ENCODE assay signal across 8 cellular contexts in genomic region chr14:75003250-75004027, GRCh38. TPM values are rescaled to one million over a fixed set of nuclear protein-coding genes. Genes with fewer than 3 reads are reported as not detected.
DNase-seq lines count a peak whose midpoint lies in the region; ATAC-seq and TF ChIP-seq lines count a peak whose summit lies in the region.

No MANE protein-coding gene starts in this region.

- peak overlapping the region; percentile 99 for H3K4me3 Mint-ChIP-seq in mesothelial cell of epicardium

- H4K20me1 ChIP-seq in IMR-90 (ENCODE audit: insufficient read depth, low read length): no peaks in the 10 kb centered on the region

- peaks cover 22% of the 10 kb centered on the region for H3K4me1 Mint-ChIP-seq in mesothelial cell of epicardium

- peak overlapping the region; percentile 60; the same call in 1 of the 2 replicates for H3K56ac ChIP-seq in IMR-90 (ENCODE audit: extremely low read depth, insufficient read depth, low read length)

- H2BK5ac ChIP-seq in IMR-90 (ENCODE audit: low read depth, low read length, poor library complexity, severe bottlenecking): peak overlapping the region; percentile 35

- H3K4me1 ChIP-seq in IMR-90 (ENCODE audit: control insufficient read depth, insufficient read depth, low read length): peaks cover 4% of the 10 kb centered on the region
- no peaks in the 10 kb centered on the region for H3K4me1 ChIP-seq in breast epithelium

- H3K9me1 ChIP-seq in IMR-90 (ENCODE audit: insufficient read depth, low read length): peaks cover 11% of the 10 kb centered on the region; the same call in 1 of the 2 replicates

- peak overlapping the region; percentile 81 for H3K9ac ChIP-seq in IMR-90 (ENCODE audit: low read depth, low read length)

- H3K27me3 ChIP-seq in IMR-90 (ENCODE audit: control insufficient read depth, insufficient read depth, low read length) (peaks cover under 1% of the 10 kb centered on the region; the same call in 1 of the 2 replicates), breast epithelium (no peaks in the 10 kb centered on the region)

- 6% methylated on average over 5 of the region's 18 CpGs; no CpG with 5 or more reads in 1 of the 2 experiments for WGBS in IMR-90 (ENCODE audit: extremely low coverage in 2 of 2, insufficient read length in 1 of 2), 2 experiments

- intact Hi-C loops in IMR-90 (cut with micrococcal nuclease): loop anchor here (2.0 kb wide), 1 partner anchor 57 kb away; no protein-coding TSS in a partner anchor
- intact Hi-C loops in breast epithelium (cut with DNase I; ENCODE audit: low total_unique reads): no loop called here

- H4K91ac ChIP-seq in IMR-90 (ENCODE audit: insufficient read depth, low read depth, low read length): peak overlapping the region; percentile 56; the same call in 1 of the 2 replicates

- H3K27ac ChIP-seq in C4-2B: peak overlapping the region; percentile 81
- H3K27ac ChIP-seq in IMR-90 (ENCODE audit: insufficient read depth, low read length): peak overlapping the region; percentile 62
- H3K27ac ChIP-seq in breast epithelium: peak overlapping the region; percentile 89 to 97

- peaks cover 22 to 43% of the 10 kb centered on the region in 2 experiments for H3K79me1 ChIP-seq in IMR-90 (ENCODE audit: low read depth in 1 of 2, low read length in 2 of 2)

- POLR2A ChIA-PET in IMR-90 (lab: Charles Lee; ENCODE audit: unreplicated experiment): no interaction called here

- TF ChIP-seq POLR2A in IMR-90 (IDR thresholded peaks at IDR 0.05; ENCODE audit: low read depth, low read length) (no peak), breast epithelium (IDR thresholded peaks at IDR 0.05) (no peak)

- H2BK15ac ChIP-seq in IMR-90 (ENCODE audit: low read depth, low read length): no peak overlapping the region

- H3K36me3 ChIP-seq in IMR-90 (ENCODE audit: control insufficient read depth, insufficient read depth, low read length): peaks cover 15% of the 10 kb centered on the region
- no peaks in the 10 kb centered on the region for H3K36me3 ChIP-seq in breast epithelium

- DNase-seq in IMR-90 (no peak), breast epithelium (ENCODE audit: low spot score in 2 of 2) (no peak), mesothelial cell of epicardium (ENCODE audit: low spot score in 2 of 2, unreplicated experiment in 2 of 2) (peak in 1 of 2 experiments; percentile 39), NCI-H2196 treated with DMSO at 0.1 percent for 48 hours (lab: John Stamatoyannopoulos, UW; ENCODE audit: unreplicated experiment) (no peak)
- no peak for DNase-seq in stimulated activated naive CD4-positive, alpha-beta T cell treated with Interleukin-2 at 50 U/mL for 16 hours (lab: John Stamatoyannopoulos, UW)

- no peaks in the 10 kb centered on the region for H3K27me3 Mint-ChIP-seq in mesothelial cell of epicardium (ENCODE audit: low read depth)

- H3K4ac ChIP-seq in IMR-90 (ENCODE audit: low read depth, low read length): peak overlapping the region; percentile 67

- TF ChIP-seq CTCF in C4-2B (conservative IDR thresholded peaks at IDR 0.05) (no peak), IMR-90 (conservative IDR thresholded peaks at IDR 0.05; ENCODE audit: low read depth, low read length) (no peak), breast epithelium (IDR thresholded peaks at IDR 0.05) (no peak), mesothelial cell of epicardium (IDR thresholded peaks at IDR 0.05; ENCODE audit: unreplicated experiment) (no peak)

- no peak overlapping the region for H3K18ac ChIP-seq in IMR-90 (ENCODE audit: low read depth, low read length)

- H3K9me3 ChIP-seq in IMR-90 (ENCODE audit: control insufficient read depth, insufficient read depth, low read length): no peaks in the 10 kb centered on the region
- H3K9me3 ChIP-seq in breast epithelium: no peaks in the 10 kb centered on the region

- peak overlapping the region; percentile 53; the same call in 1 of the 2 replicates for H3K14ac ChIP-seq in IMR-90 (replicated peaks; ENCODE audit: low read depth, low read length)

- dilution Hi-C loops in IMR-90 (cut with HindIII; ENCODE audit: low sequenced_read_pairs, unreplicated experiment): no loop called here

- peak overlapping the region; percentile 78 for H4K5ac ChIP-seq in IMR-90 (ENCODE audit: low read depth, low read length)

- 0 out of 2 replicates have a peak overlapping the region, but pooled peaks have one; percentile 9 for H2BK120ac ChIP-seq in IMR-90 (ENCODE audit: low read depth, low read length)

- CTCF ChIA-PET in IMR-90 (lab: Yijun Ruan, JAX): interaction anchor here (0.7 to 1.0 kb wide), 2 partner anchors 8 to 343 kb away, joined by 3 read pairs; no protein-coding TSS in a partner anchor

- H3K36me3 Mint-ChIP-seq in mesothelial cell of epicardium: peaks cover 29% of the 10 kb centered on the region

- TF ChIP-seq RAD21 in IMR-90 (IDR thresholded peaks at IDR 0.05; ENCODE audit: low read length): no peak

- peak overlapping the region; percentile 98 for H3K27ac Mint-ChIP-seq in mesothelial cell of epicardium

- H2AK9ac ChIP-seq in IMR-90 (replicated peaks; ENCODE audit: low read depth, low read length, poor library complexity): peak overlapping the region; percentile 92

- peak overlapping the region; percentile 99 for H2AFZ ChIP-seq in IMR-90 (replicated peaks; ENCODE audit: low read length, poor library complexity)

- H4K8ac ChIP-seq in IMR-90 (ENCODE audit: low read depth in 2 of 2, low read length in 2 of 2): peak overlapping the region; percentile 94 to 99

- peak overlapping the region; percentile 83 for H3K4me3 ChIP-seq in IMR-90 (ENCODE audit: insufficient read depth, low read depth, low read length)
- peak overlapping the region; percentile 83 to 93 (median 87) for H3K4me3 ChIP-seq in breast epithelium

- peak overlapping the region; percentile 91 for H3K4me2 ChIP-seq in IMR-90 (ENCODE audit: low read depth, low read length)

- TSS peak; percentile 87 for BruUV-seq in IMR-90 (replicated peaks; lab: Mats Ljungman, UMichigan)

- in situ Hi-C loops in IMR-90 (cut with MboI; ENCODE audit: low sequenced_read_pairs): no loop called here

- peak overlapping the region; percentile 54; the same call in 1 of the 2 replicates for H3K23ac ChIP-seq in IMR-90 (ENCODE audit: low read depth, low read length)

- peak overlapping the region; percentile 87 for H2AK5ac ChIP-seq in IMR-90 (ENCODE audit: low read depth, low read length)

- ATAC-seq in IMR-90 (ENCODE audit: low read depth) (peak; percentile 13; the same call in 1 of the 2 replicates), GM21786 (IDR thresholded peaks at IDR 0.05; ENCODE audit: unreplicated experiment) (no peak), GM21360 (IDR thresholded peaks at IDR 0.05; ENCODE audit: unreplicated experiment) (no peak)

- H2BK20ac ChIP-seq in IMR-90 (ENCODE audit: low read depth, low read length): no peak overlapping the region

- peaks cover 5% of the 10 kb centered on the region for H3K9me3 Mint-ChIP-seq in mesothelial cell of epicardium

TF ChIP-seq in IMR-90, 13 proteins besides CTCF, POLR2A, EP300 and RAD21:
- TF ChIP-seq RFX5 (IDR thresholded peaks at IDR 0.05; ENCODE audit: low read depth, low read length): no peak
- TF ChIP-seq FOS (IDR thresholded peaks at IDR 0.05; ENCODE audit: low read depth, low read length): no peak
- TF ChIP-seq, protein P1, sequence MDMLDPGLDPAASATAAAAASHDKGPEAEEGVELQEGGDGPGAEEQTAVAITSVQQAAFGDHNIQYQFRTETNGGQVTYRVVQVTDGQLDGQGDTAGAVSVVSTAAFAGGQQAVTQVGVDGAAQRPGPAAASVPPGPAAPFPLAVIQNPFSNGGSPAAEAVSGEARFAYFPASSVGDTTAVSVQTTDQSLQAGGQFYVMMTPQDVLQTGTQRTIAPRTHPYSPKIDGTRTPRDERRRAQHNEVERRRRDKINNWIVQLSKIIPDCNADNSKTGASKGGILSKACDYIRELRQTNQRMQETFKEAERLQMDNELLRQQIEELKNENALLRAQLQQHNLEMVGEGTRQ (IDR thresholded peaks at IDR 0.05; ENCODE audit: low read depth, low read length): no peak
- no peak for TF ChIP-seq MXI1 (IDR thresholded peaks at IDR 0.05; ENCODE audit: borderline replicate concordance, low read depth, low read length)
- no peak for TF ChIP-seq RCOR1 (IDR thresholded peaks at IDR 0.05; ENCODE audit: insufficient replicate concordance, low read length)
- no peak for TF ChIP-seq NFE2L2 (IDR thresholded peaks at IDR 0.05; ENCODE audit: low read depth, low read length)

RNA-seq across cellular contexts. Expression of gene EIF2B2, which starts 0.7 kb away (rescaled TPM):
- total RNA-seq in IMR-90 (2012; rRNA removed): 69.4 and 70.1 TPM in 2 replicates
- polyA plus RNA-seq in IMR-90 (2012; rRNA removed): 63.6 and 73.9 TPM in 2 replicates
- polyA plus RNA-seq in IMR-90 (2012; cell fraction: cytosol; rRNA removed): 54.6 and 57.1 TPM in 2 replicates
- 33.1 and 55.7 TPM in 2 replicates for polyA plus RNA-seq in IMR-90 (2012; cell fraction: nucleus; rRNA removed; ENCODE audit: low replicate concordance)
- 10 to 100 TPM; 31.8 to 40.3 (median 36.0) TPM for total RNA-seq in breast epithelium
- total RNA-seq in mesothelial cell of epicardium: 31.0 to 34.7 TPM (median 33.9 TPM) in 3 replicates

RNA-seq across cellular contexts. Expression of gene MLH3, which starts 47.8 kb away (rescaled TPM):
- total RNA-seq in IMR-90 (2012; rRNA removed): 14.7 and 16.9 TPM in 2 replicates
- 5.1 and 5.6 TPM in 2 replicates for polyA plus RNA-seq in IMR-90 (2012; rRNA removed)
- 1.5 and 2.0 TPM in 2 replicates for polyA plus RNA-seq in IMR-90 (2012; cell fraction: cytosol; rRNA removed)
- polyA plus RNA-seq in IMR-90 (2012; cell fraction: nucleus; rRNA removed; ENCODE audit: low replicate concordance): 5.1 and 14.7 TPM in 2 replicates
- 10 to 100 TPM; 31.8 to 53.1 (median 42.9) TPM for total RNA-seq in breast epithelium
- total RNA-seq in mesothelial cell of epicardium: 40.3 to 47.4 TPM (median 47.0 TPM) in 3 replicates

RNA-seq across cellular contexts. Expression of gene PGF, which starts 48.0 kb away (rescaled TPM):
- 0.28 and 0.36 TPM in 2 replicates for total RNA-seq in IMR-90 (2012; rRNA removed)
- 0.39 and 0.42 TPM in 2 replicates for polyA plus RNA-seq in IMR-90 (2012; rRNA removed)
- polyA plus RNA-seq in IMR-90 (2012; cell fraction: cytosol; rRNA removed): 0.21 and 1.0 TPM in 2 replicates
- 0.28 and 0.52 TPM in 2 replicates for polyA plus RNA-seq in IMR-90 (2012; cell fraction: nucleus; rRNA removed; ENCODE audit: low replicate concordance)
- total RNA-seq in breast epithelium: 10 to 100 TPM in 1 of 3 donors, 1 to 10 TPM in 2; 3.7 to 17.9 (median 8.2) TPM
- total RNA-seq in mesothelial cell of epicardium: 8.4 to 9.6 TPM (median 8.6 TPM) in 3 replicates
